12 cellular contexts compared by ENCODE assay signal in the genomic region with DNA sequence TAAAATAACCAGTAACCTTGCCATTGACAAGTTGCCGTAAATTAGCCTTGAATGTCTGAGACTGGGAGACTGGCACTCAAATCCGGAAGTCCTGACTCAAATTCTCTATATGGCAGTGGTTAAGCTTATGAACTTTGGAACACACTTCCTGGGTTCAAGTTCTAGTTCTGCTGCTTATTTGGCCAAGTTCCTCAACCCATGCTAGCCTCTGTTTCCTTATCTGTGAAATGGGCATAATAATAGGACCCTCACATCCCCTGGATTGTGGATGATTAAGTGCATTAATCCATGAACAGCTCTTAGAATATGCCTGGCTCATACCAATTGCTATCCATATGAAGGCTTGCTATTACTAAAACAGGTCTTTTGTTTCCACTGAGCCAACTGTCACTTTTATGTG.
DNase-seq lines count a peak whose midpoint lies in the region; ATAC-seq and TF ChIP-seq lines count a peak whose summit lies in the region.
"Had no signal": no experiment of that assay in that cellular context is flagged by ENCODE, and none has a peak within 500 bp of the region (broad histone marks: within the 10 kb centered on the region; RNA-seq: fewer than 3 reads in every experiment).

No MANE protein-coding gene starts in this region.

- TF ChIP-seq CTCF in MM.1S (IDR thresholded peaks at IDR 0.05; ENCODE audit: low read length), result no peak

- H3K4me3 ChIP-seq in MM.1S (ENCODE audit: low read length), result no peak overlapping the region
- H3K4me3 ChIP-seq: BLaER1, prostate gland had no signal

- peak overlapping the region; percentile 46 for H3K4me2 ChIP-seq in MM.1S (ENCODE audit: low read depth, low read length)

- peaks cover 13% of the 10 kb centered on the region for H3F3A ChIP-seq in MM.1S (ENCODE audit: insufficient read depth, low read length)

- H3K9me2 ChIP-seq in MM.1S (replicated peaks; ENCODE audit: insufficient read depth, low read length), result no peaks in the 10 kb centered on the region

- no peaks in the 10 kb centered on the region for H3K9me3 ChIP-seq in MM.1S (replicated peaks; ENCODE audit: insufficient read depth, low read length)
- H3K9me3 ChIP-seq: BLaER1, prostate gland had no signal

- peaks cover 57% of the 10 kb centered on the region for H3K27me3 ChIP-seq in MM.1S (replicated peaks; ENCODE audit: insufficient read depth, low read length)
- H3K27me3 ChIP-seq: BLaER1 had no signal

- no peaks in the 10 kb centered on the region for H3K36me3 ChIP-seq in MM.1S (replicated peaks; ENCODE audit: insufficient read depth, low read length)
- H3K36me3 ChIP-seq: BLaER1, prostate gland had no signal

- no peak overlapping the region for H3K9ac ChIP-seq in MM.1S (ENCODE audit: low read length)
- H3K9ac ChIP-seq: BLaER1 had no signal

- peaks cover 27% of the 10 kb centered on the region for H3K4me1 ChIP-seq in MM.1S (ENCODE audit: low read length)
- H3K4me1 ChIP-seq: prostate gland had no signal

- H4K20me1 ChIP-seq in MM.1S (ENCODE audit: insufficient read depth, low read length), result no peaks in the 10 kb centered on the region
- H4K20me1 ChIP-seq: BLaER1 had no signal

- no peak overlapping the region for H2AFZ ChIP-seq in MM.1S (ENCODE audit: low read length)

- no peaks in the 10 kb centered on the region for H3K79me2 ChIP-seq in MM.1S (ENCODE audit: low read length)

- DNase-seq in MM.1S (no peak), DMS79 treated with DMSO at 0.1 percent for 48 hours (lab: John Stamatoyannopoulos, UW) (no peak), AG08395 (ENCODE audit: low spot score) (no peak), mesenteric fat pad (ENCODE audit: low spot score) (no peak), HK-2 (ENCODE audit: unreplicated experiment) (no peak)
- DNase-seq: activated CD4-positive, alpha-beta memory T cell treated with anti-CD3 and anti-CD28 coated beads, Interleukin-2, amount 10 ng/mL, durations not matched to agents 7 days and 5 days; activated naive CD8-positive, alpha-beta T cell treated with anti-CD3 and anti-CD28 coated beads, Interleukin-2, amount 10 ng/mL, durations not matched to agents 7 days and 5 days had no signal

- ATAC-seq in GM18907 (IDR thresholded peaks at IDR 0.05; ENCODE audit: unreplicated experiment) (peak; percentile 42), GM21529 (IDR thresholded peaks at IDR 0.05; ENCODE audit: unreplicated experiment) (peak; percentile 30), HG03064 (IDR thresholded peaks at IDR 0.05; ENCODE audit: low read depth, unreplicated experiment) (peak; percentile 33)

- no peak overlapping the region for H3K27ac ChIP-seq in MM.1S (ENCODE audit: low read length)
- H3K27ac ChIP-seq: BLaER1, prostate gland had no signal
